12 cellular contexts compared by ENCODE assay signal in genomic region chr14:53501361-53502320, GRCh38.
DNase-seq lines count a peak whose midpoint lies in the region; ATAC-seq and TF ChIP-seq lines count a peak whose summit lies in the region.
"Had no signal": no experiment of that assay in that cellular context is flagged by ENCODE, and none has a peak within 500 bp of the region (broad histone marks: within the 10 kb centered on the region; RNA-seq: fewer than 3 reads in every experiment).

No MANE protein-coding gene starts in this region.

- no peak overlapping the region for H3K4me3 ChIP-seq in fibroblast of mammary gland (ENCODE audit: control insufficient read depth, low read depth, low read length)

- peak; percentile 62 for DNase-seq in EL
- DNase-seq in RPMI7951 (ENCODE audit: low read depth), result peak; percentile 63
- peak; percentile 56 for DNase-seq in fibroblast of mammary gland (ENCODE audit: low read depth)
- DNase-seq in renal cortical epithelial cell (ENCODE audit: low read depth), result peak; percentile 66
- no peak for DNase-seq in pons (ENCODE audit: low spot score)
- no peak for DNase-seq in NCI-H1930 (lab: John Stamatoyannopoulos, UW)
- DNase-seq: activated CD4-positive, alpha-beta T cell treated with anti-CD3 and anti-CD28 coated beads, Interleukin-2, amount 50 U/mL, for 4 hours; GDM1; glutamatergic neuron; islet precursor cell had no signal

- no peak for ATAC-seq in HG03378 (IDR thresholded peaks at IDR 0.05; ENCODE audit: unreplicated experiment)
- ATAC-seq in HG02642 (IDR thresholded peaks at IDR 0.05; ENCODE audit: poor library complexity, unreplicated experiment), result no peak

- no peak for TF ChIP-seq CTCF in fibroblast of mammary gland (conservative IDR thresholded peaks at IDR 0.05; ENCODE audit: control insufficient read depth, insufficient read depth, low read depth, low read length)

Comparison
In these comparisons a context has a peak if more than half of its experiments do, and no peak if none do; other contexts are left out.
1. DNase-seq: peak in EL (single experiment), RPMI7951 (single experiment), fibroblast of mammary gland (single experiment) and renal cortical epithelial cell (single experiment); none in pons (single experiment) and NCI-H1930 (0 of 2).